24 cellular contexts compared by ENCODE assay signal in genomic region chr5:165665735-165666400, GRCh38.
DNase-seq lines count a peak whose midpoint lies in the region; ATAC-seq, FAIRE-seq and TF ChIP-seq lines count a peak whose summit lies in the region.
"Had no signal": no experiment of that assay in that cellular context is flagged by ENCODE, and none has a peak within 500 bp of the region (broad histone marks: within the 10 kb centered on the region; RNA-seq: fewer than 3 reads in every experiment).

No MANE protein-coding gene starts in this region.

- 10% methylated on average over 3 of the region's 3 CpGs for WGBS in GM12878 (ENCODE audit: insufficient coverage, insufficient replicate concordance, low lambda C conversion rate, missing lambda C conversion rate)
- WGBS in right lobe of liver (ENCODE audit: insufficient coverage, low coverage, low lambda C conversion rate, missing lambda C conversion rate), result 35% methylated on average over 3 of the region's 3 CpGs

- H4K20me1 ChIP-seq in GM12878 (ENCODE audit: control insufficient read depth, insufficient read depth), result no peaks in the 10 kb centered on the region
- H4K20me1 ChIP-seq: BLaER1 had no signal

- TF ChIP-seq RAD21 in GM12878 (IDR thresholded peaks at IDR 0.05; ENCODE audit: insufficient read depth, low read depth, low read length), result no peak

- no peaks in the 10 kb centered on the region for H3K27me3 ChIP-seq in GM12878 (replicated peaks in 1 of 2; ENCODE audit: control insufficient read depth in 2 of 2, insufficient read depth in 2 of 2, low read length in 1 of 2)
- no peaks in the 10 kb centered on the region for H3K27me3 ChIP-seq in right lobe of liver
- H3K27me3 ChIP-seq in SJCRH30, result no peaks in the 10 kb centered on the region
- H3K27me3 ChIP-seq: BE2C, BLaER1 had no signal

- H3K27ac ChIP-seq in VCaP (peak overlapping the region; percentile 59), GM12878 (ENCODE audit: control insufficient read depth, insufficient read depth) (no peak overlapping the region), right lobe of liver (no peak overlapping the region), SJCRH30 (no peak overlapping the region)
- H3K27ac ChIP-seq: BLaER1 had no signal

- no peak for TF ChIP-seq POLR2A in GM12878 (IDR thresholded peaks at IDR 0.05; ENCODE audit: low read depth, low read length)
- TF ChIP-seq POLR2A in right lobe of liver (IDR thresholded peaks at IDR 0.05), result no peak

- SMC1A ChIA-PET in GM12878 (lab: Charles Lee; ENCODE audit: uncharacterized antibody, unreplicated experiment), result no interaction called here

- ATAC-seq in GM12878, result no peak
- ATAC-seq in right lobe of liver, result peak in 3 of 4 donors; percentile 39 to 79 (median 71)

- no peak for DNase-seq in GM12878 (ENCODE audit: low read depth, low spot score)
- DNase-seq in right lobe of liver, result no peak
- DNase-seq in SJCRH30, result no peak
- DNase-seq in NCI-H146 (lab: John Stamatoyannopoulos, UW), result no peak
- DNase-seq: 8988T; ACHN; BE2C; C1 segment of cervical spinal cord; CD4-positive, alpha-beta memory T cell; CD4-positive, CD25-positive, alpha-beta regulatory T cell; CD8-positive, alpha-beta memory T cell; COR-L47; DMS 273 treated with DMSO at 0.1 percent for 48 hours; DMS153; DMS53; DMS79; DND-41; EL; GDM1 had no signal

- no peak overlapping the region for H2AFZ ChIP-seq in GM12878 (ENCODE audit: control insufficient read depth, low read depth, low read length)

- RAD21 ChIA-PET in GM12878 (lab: Charles Lee; ENCODE audit: unreplicated experiment), result no interaction called here

- TF ChIP-seq CTCF in VCaP (conservative IDR thresholded peaks at IDR 0.05) (no peak), GM12878 (IDR thresholded peaks at IDR 0.05 in 2 of 3, conservative IDR thresholded peaks at IDR 0.05 in 1 of 3; ENCODE audit: control insufficient read depth in 2 of 3, extremely low read depth in 1 of 3, insufficient read depth in 1 of 3, low read depth in 3 of 3, low read length in 3 of 3) (no peak), right lobe of liver (IDR thresholded peaks at IDR 0.05) (no peak)

- TF ChIP-seq EP300 in GM12878 (IDR thresholded peaks at IDR 0.05; ENCODE audit: borderline replicate concordance in 1 of 2, control insufficient read depth in 1 of 2, low read depth in 2 of 2, low read length in 2 of 2), result no peak

- CTCF ChIA-PET in GM12878 (lab: Yijun Ruan, JAX), result no interaction called here

- no peaks in the 10 kb centered on the region for H3K9me3 ChIP-seq in GM12878 (replicated peaks; ENCODE audit: control insufficient read depth, insufficient read depth, low read length)
- no peaks in the 10 kb centered on the region for H3K9me3 ChIP-seq in right lobe of liver
- no peaks in the 10 kb centered on the region for H3K9me3 ChIP-seq in SJCRH30 (replicated peaks)
- H3K9me3 ChIP-seq: BE2C, BLaER1 had no signal

- H3K4me1 ChIP-seq in GM12878 (ENCODE audit: control insufficient read depth, insufficient read depth, low read length) (no peaks in the 10 kb centered on the region), right lobe of liver (peaks cover 0 to 17% (median 0%) of the 10 kb centered on the region in 4 donors), SJCRH30 (no peaks in the 10 kb centered on the region)
- H3K4me1 ChIP-seq: BE2C, BLaER1 had no signal

- in situ Hi-C loops in GM12878 (cut with MboI), result no loop called here

- H3K9ac ChIP-seq in GM12878 (ENCODE audit: control insufficient read depth, insufficient read depth, low read length), result no peak overlapping the region
- H3K9ac ChIP-seq: BLaER1 had no signal

- intact Hi-C loops in GM12878 (cut with micrococcal nuclease; ENCODE audit: unreplicated experiment), result no loop called here
- intact Hi-C loops in right lobe of liver (cut with DNase I), result no loop called here

- POLR2A ChIA-PET in GM12878 (lab: Charles Lee), result no interaction called here

- FAIRE-seq in GM12878 (lab: Jason Lieb, UNC), result peak; percentile 54
- FAIRE-seq: A204.1, GM12891, GM19239 had no signal

- H3K4me2 ChIP-seq in GM12878 (ENCODE audit: control insufficient read depth, insufficient read depth), result no peak overlapping the region
- H3K4me2 ChIP-seq: BLaER1 had no signal

- H3K36me3 ChIP-seq in GM12878 (ENCODE audit: control insufficient read depth in 2 of 2, insufficient read depth in 2 of 2, low read length in 1 of 2) (no peaks in the 10 kb centered on the region), right lobe of liver (no peaks in the 10 kb centered on the region), SJCRH30 (no peaks in the 10 kb centered on the region)
- H3K36me3 ChIP-seq: BE2C, BLaER1 had no signal

- H3K4me3 ChIP-seq in GM12878, result no peak overlapping the region
- no peak overlapping the region for H3K4me3 ChIP-seq in right lobe of liver
- no peak overlapping the region for H3K4me3 ChIP-seq in SJCRH30
- H3K4me3 ChIP-seq: BLaER1 had no signal

- BruUV-seq in GM12878 (replicated peaks; lab: Mats Ljungman, UMichigan), result no TSS peak

- H3K79me2 ChIP-seq in GM12878 (ENCODE audit: control insufficient read depth, insufficient read depth, low read length), result no peaks in the 10 kb centered on the region

TF ChIP-seq in GM12878, 131 proteins besides CTCF, POLR2A, EP300 and RAD21:
- TF ChIP-seq FOXK2 (IDR thresholded peaks at IDR 0.05), result no peak
- no peak for TF ChIP-seq USF1 (IDR thresholded peaks at IDR 0.05; ENCODE audit: borderline replicate concordance, extremely low read length, insufficient read depth, low read depth, low read length)
- no peak for TF ChIP-seq DPF2 (IDR thresholded peaks at IDR 0.05)
- no peak for TF ChIP-seq RFX5 (IDR thresholded peaks at IDR 0.05; ENCODE audit: low read depth, low read length)
- no peak for TF ChIP-seq RUNX3 (IDR thresholded peaks at IDR 0.05; ENCODE audit: low read length)
- no peak for TF ChIP-seq NKRF (conservative IDR thresholded peaks at IDR 0.05)
- TF ChIP-seq LARP7 (IDR thresholded peaks at IDR 0.05), result no peak
- TF ChIP-seq CEBPZ (IDR thresholded peaks at IDR 0.05; ENCODE audit: low read depth, low read length), result no peak
- no peak for TF ChIP-seq TCF7 (IDR thresholded peaks at IDR 0.05; ENCODE audit: borderline replicate concordance)
- no peak for TF ChIP-seq RELB (IDR thresholded peaks at IDR 0.05; ENCODE audit: low read depth)
